ENCODE assay signal across 19 cellular contexts in the genomic region with DNA sequence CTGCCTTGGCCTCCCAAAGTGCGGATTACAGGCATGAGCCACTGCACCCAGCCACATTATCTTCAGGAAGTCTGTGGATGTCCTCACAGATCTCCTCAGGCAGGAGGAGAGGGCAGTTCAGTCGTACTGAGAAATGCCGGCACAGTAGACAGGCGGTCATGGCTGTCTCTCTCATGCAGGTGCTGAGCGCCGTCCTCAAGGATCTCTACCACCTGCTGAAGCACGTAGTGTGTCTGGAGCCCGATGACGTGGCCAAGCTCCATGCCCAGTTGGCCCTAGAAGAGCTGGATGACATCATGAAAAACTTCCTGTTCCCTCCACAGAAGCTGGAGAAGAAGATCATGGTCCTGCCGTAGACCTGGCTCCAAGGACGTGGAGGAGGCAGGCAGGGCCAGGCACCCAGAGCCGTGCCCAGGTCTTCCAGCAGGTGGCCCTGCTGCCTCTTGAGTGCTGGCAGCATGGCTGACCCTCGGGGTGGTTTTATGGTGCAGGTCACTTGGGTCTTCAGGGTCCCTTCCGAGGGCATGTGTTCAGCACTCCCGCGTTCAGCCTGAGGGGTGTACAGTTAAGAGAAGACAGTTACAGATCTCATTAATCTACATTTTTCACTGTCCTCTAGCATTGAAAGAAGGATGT. TPM values are rescaled to one million over a fixed set of nuclear protein-coding genes. Genes with fewer than 3 reads are reported as not detected.
A peak's percentile ranks its signal among the peaks of the same experiment; 100 is the strongest.
DNase-seq lines count a peak whose midpoint lies in the region; ATAC-seq and TF ChIP-seq lines count a peak whose summit lies in the region.
"Had no signal": no experiment of that assay in that cellular context is flagged by ENCODE, and none has a peak within 500 bp of the region (broad histone marks: within the 10 kb centered on the region; RNA-seq: fewer than 3 reads in every experiment).

No MANE protein-coding gene starts in this region.

- H2AFZ ChIP-seq in PC-9 (no peak overlapping the region), MM.1S (ENCODE audit: low read length) (no peak overlapping the region)

- H3K4me1 Mint-ChIP-seq in activated T-cell treated with anti-CD3 and anti-CD28 coated beads, Interleukin-2, amount 50 U/mL, for 4 hours (ENCODE audit: low read depth), result peaks cover under 1% of the 10 kb centered on the region

- H3K36me3 Mint-ChIP-seq in activated T-cell treated with anti-CD3 and anti-CD28 coated beads, Interleukin-2, amount 50 U/mL, for 4 hours (ENCODE audit: insufficient read depth), result peaks cover 11% of the 10 kb centered on the region

- no peak overlapping the region for H3K4me3 Mint-ChIP-seq in activated T-cell treated with anti-CD3 and anti-CD28 coated beads, Interleukin-2, amount 50 U/mL, for 4 hours
- H3K4me3 Mint-ChIP-seq: activated T-helper 1 cell treated with anti-CD3 and anti-CD28 coated beads, Interleukin-12 subunit alpha, Interleukin-12 subunit beta, Interleukin-2, Interleukin-4 antibody, amounts not matched to agents 30 ng/mL and 10 ng/mL and 1 ng/mL, durations not matched to agents 14 hours and 24 hours and 36 hours; stimulated activated effector memory CD8-positive, alpha-beta T cell treated with anti-CD3 and anti-CD28 coated beads, Interleukin-12 subunit alpha, Interleukin-12 subunit beta, amount 100 ng/mL, for 72 hours; type B pancreatic cell had no signal

- H3K9me3 Mint-ChIP-seq in activated T-cell treated with anti-CD3 and anti-CD28 coated beads, Interleukin-2, amount 50 U/mL, for 4 hours, result no peaks in the 10 kb centered on the region
- H3K9me3 Mint-ChIP-seq: activated T-helper 1 cell treated with anti-CD3 and anti-CD28 coated beads, Interleukin-12 subunit alpha, Interleukin-12 subunit beta, Interleukin-2, Interleukin-4 antibody, amounts not matched to agents 30 ng/mL and 10 ng/mL and 1 ng/mL, durations not matched to agents 14 hours and 24 hours and 36 hours; stimulated activated effector memory CD8-positive, alpha-beta T cell treated with anti-CD3 and anti-CD28 coated beads, Interleukin-12 subunit alpha, Interleukin-12 subunit beta, amount 100 ng/mL, for 72 hours; type B pancreatic cell had no signal

- POLR2A ChIA-PET in AG04450 (lab: Yijun Ruan, JAX) (no interaction called here), PC-9 (lab: Charles Lee; ENCODE audit: unreplicated experiment) (no interaction called here)

- H3K27ac ChIP-seq in AG04450 (ENCODE audit: low read depth, low read length), result no peak overlapping the region
- no peak overlapping the region for H3K27ac ChIP-seq in PC-9
- no peak overlapping the region for H3K27ac ChIP-seq in left lung
- H3K27ac ChIP-seq in MM.1S (ENCODE audit: low read length), result no peak overlapping the region
- H3K27ac ChIP-seq: adrenal gland had no signal

- no peak overlapping the region for H3K9ac ChIP-seq in MM.1S (ENCODE audit: low read length)

- H4K20me1 ChIP-seq in PC-9 (ENCODE audit: insufficient read depth), result no peaks in the 10 kb centered on the region
- no peaks in the 10 kb centered on the region for H4K20me1 ChIP-seq in MM.1S (ENCODE audit: insufficient read depth, low read length)

- peaks cover 4% of the 10 kb centered on the region; the same call in 1 of the 2 replicates for H3F3A ChIP-seq in PC-9 (ENCODE audit: insufficient read depth, low read depth)
- no peaks in the 10 kb centered on the region for H3F3A ChIP-seq in MM.1S (ENCODE audit: insufficient read depth, low read length)

- H3K79me2 ChIP-seq in PC-9 (ENCODE audit: low read depth) (no peaks in the 10 kb centered on the region), MM.1S (ENCODE audit: low read length) (no peaks in the 10 kb centered on the region)

- no TSS peak for BruUV-seq in PC-9 (replicated peaks; lab: Mats Ljungman, UMichigan)

- H3K4me2 ChIP-seq in PC-9 (no peak overlapping the region), MM.1S (ENCODE audit: low read depth, low read length) (no peak overlapping the region)

- H3K4me1 ChIP-seq in PC-9 (replicated peaks; ENCODE audit: insufficient read depth), result peaks cover 5% of the 10 kb centered on the region; the same call in 1 of the 2 replicates
- H3K4me1 ChIP-seq in left lung, result peaks cover 0 to under 1% of the 10 kb centered on the region in 2 donors
- H3K4me1 ChIP-seq in MM.1S (ENCODE audit: low read length), result no peaks in the 10 kb centered on the region

- H3K4me3 ChIP-seq in AG04450 (ENCODE audit: low read depth, low read length) (no peak overlapping the region), PC-9 (no peak overlapping the region), left lung (no peak overlapping the region), MM.1S (ENCODE audit: low read length) (no peak overlapping the region)
- H3K4me3 ChIP-seq: adrenal gland had no signal

- DNase-seq in AG04450 (ENCODE audit: low read depth, low spot score), result no peak
- DNase-seq in PC-9, result no peak
- no peak for DNase-seq in left lung
- DNase-seq in MM.1S, result no peak
- no peak for DNase-seq in NCI-H82 treated with DMSO at 0.1 percent for 48 hours (lab: John Stamatoyannopoulos, UW; ENCODE audit: unreplicated experiment)
- DNase-seq in activated T-cell treated with anti-CD3 and anti-CD28 coated beads, Interleukin-2, amount 50 U/mL, for 4 hours, result no peak
- no peak for DNase-seq in stimulated activated CD4-positive, alpha-beta T cell treated with anti-CD3 and anti-CD28 coated beads, Interleukin-4, amount 100 ng/mL, for 4 hours
- DNase-seq: activated CD4-positive, alpha-beta T cell treated with anti-CD3 and anti-CD28 coated beads, Interleukin-2, amount 50 U/mL, for 4 hours; adrenal gland; cerebellar nuclear complex; midbrain; MV-4-11; NCI-H2107; SIG-M5; T1000 had no signal

- no peaks in the 10 kb centered on the region for H3K27me3 Mint-ChIP-seq in activated T-cell treated with anti-CD3 and anti-CD28 coated beads, Interleukin-2, amount 50 U/mL, for 4 hours (ENCODE audit: low read depth)
- H3K27me3 Mint-ChIP-seq: type B pancreatic cell had no signal

- CTCF ChIA-PET in AG04450 (lab: Charles Lee), result no interaction called here
- CTCF ChIA-PET in PC-9 (lab: Charles Lee), result interaction anchor here (0.6 kb wide), 1 partner anchor 126 kb away, joined by 18 read pairs; no protein-coding TSS in a partner anchor

- H3K9me2 ChIP-seq in PC-9 (ENCODE audit: insufficient read depth) (no peaks in the 10 kb centered on the region), MM.1S (replicated peaks; ENCODE audit: insufficient read depth, low read length) (no peaks in the 10 kb centered on the region)

- peak; percentile 49 for ATAC-seq in left lung
- no peak for ATAC-seq in activated T-cell treated with anti-CD3 and anti-CD28 coated beads, Interleukin-2, amount 50 U/mL, for 4 hours
- ATAC-seq: stimulated activated effector memory CD8-positive, alpha-beta T cell treated with anti-CD3 and anti-CD28 coated beads, Interleukin-12 subunit alpha, Interleukin-12 subunit beta, amount 100 ng/mL, for 72 hours had no signal

- TF ChIP-seq CTCF in AG04450 (IDR thresholded peaks at IDR 0.05; ENCODE audit: low read depth, low read length), result 0 out of 2 replicates have a peak, but pooled peaks have one; percentile 5
- TF ChIP-seq CTCF in GM12874 (IDR thresholded peaks at IDR 0.05; ENCODE audit: insufficient read depth, low read depth, low read length), result peak; percentile 25; the same call in 1 of the 2 replicates
- TF ChIP-seq CTCF in PC-9 (conservative IDR thresholded peaks at IDR 0.05), result peak; percentile 27; the same call in 1 of the 2 replicates
- TF ChIP-seq CTCF in left lung (IDR thresholded peaks at IDR 0.05), result no peak
- no peak for TF ChIP-seq CTCF in MM.1S (IDR thresholded peaks at IDR 0.05; ENCODE audit: low read length)

- H3K9me3 ChIP-seq in AG04450 (ENCODE audit: control insufficient read depth, insufficient read depth, low read length) (no peaks in the 10 kb centered on the region), PC-9 (ENCODE audit: insufficient read depth, low read depth) (no peaks in the 10 kb centered on the region), left lung (no peaks in the 10 kb centered on the region), MM.1S (replicated peaks; ENCODE audit: insufficient read depth, low read length) (no peaks in the 10 kb centered on the region)
- H3K9me3 ChIP-seq: adrenal gland had no signal

- H3K27me3 ChIP-seq in AG04450 (ENCODE audit: control insufficient read depth, insufficient read depth, low read length), result no peaks in the 10 kb centered on the region
- no peaks in the 10 kb centered on the region for H3K27me3 ChIP-seq in PC-9 (ENCODE audit: insufficient read depth, low read depth)
- H3K27me3 ChIP-seq in left lung, result no peaks in the 10 kb centered on the region
- no peaks in the 10 kb centered on the region for H3K27me3 ChIP-seq in MM.1S (replicated peaks; ENCODE audit: insufficient read depth, low read length)
- H3K27me3 ChIP-seq: adrenal gland had no signal

- intact Hi-C loops in PC-9 (cut with micrococcal nuclease; ENCODE audit: unreplicated experiment) (no loop called here), left lung (cut with DNase I) (no loop called here)

- H3K36me3 ChIP-seq in PC-9 (ENCODE audit: low read depth) (no peaks in the 10 kb centered on the region), left lung (peaks cover 0 to 25% of the 10 kb centered on the region in 2 donors), MM.1S (replicated peaks; ENCODE audit: insufficient read depth, low read length) (no peaks in the 10 kb centered on the region; the same call in 1 of the 2 replicates)
- H3K36me3 ChIP-seq: adrenal gland had no signal

RNA-seq across cellular contexts. Expression of a gene that starts 22.0 kb away (rescaled TPM):
- 0.62 and 0.92 TPM in 2 replicates for polyA plus RNA-seq in AG04450 (2011; rRNA removed)
- polyA minus RNA-seq in AG04450 (2011; rRNA and poly(A)+ RNA removed), result 0.97 and 1.2 TPM in 2 replicates
- 2.5 and 2.7 TPM in 2 replicates for total RNA-seq in PC-9 (2021)
- total RNA-seq in left lung, result 10 to 100 TPM; 13.3 to 40.2 TPM
- total RNA-seq in activated T-cell treated with anti-CD3 and anti-CD28 coated beads, Interleukin-2, amount 50 U/mL, for 4 hours, result 1 to 10 TPM in 2 of 3 donors, under 1 TPM in 1; 0.58 to 1.7 (median 1.3) TPM

RNA-seq across cellular contexts. Expression of a gene that starts 49.0 kb away (rescaled TPM):
- polyA plus RNA-seq in AG04450 (2011; rRNA removed), result 84.8 and 112 TPM in 2 replicates
- 126 and 158 TPM in 2 replicates for polyA minus RNA-seq in AG04450 (2011; rRNA and poly(A)+ RNA removed)
- total RNA-seq in PC-9 (2021) (126 and 161 TPM in 2 replicates), left lung (10 to 100 TPM; 93.4 to 94.1 TPM)
- total RNA-seq in activated T-cell treated with anti-CD3 and anti-CD28 coated beads, Interleukin-2, amount 50 U/mL, for 4 hours, result 100 to 1,000 TPM; 102 to 126 (median 106) TPM

RNA-seq across cellular contexts. Expression of a gene that starts 49.0 kb away (rescaled TPM):
- 54.2 and 54.3 TPM in 2 replicates for polyA plus RNA-seq in AG04450 (2011; rRNA removed)
- polyA minus RNA-seq in AG04450 (2011; rRNA and poly(A)+ RNA removed), result 69.9 and 104 TPM in 2 replicates
- 42.1 and 45.9 TPM in 2 replicates for total RNA-seq in PC-9 (2021)
- total RNA-seq in left lung, result 10 to 100 TPM; 24.7 to 45.5 TPM
- 100 to 1,000 TPM; 186 to 204 (median 197) TPM for total RNA-seq in activated T-cell treated with anti-CD3 and anti-CD28 coated beads, Interleukin-2, amount 50 U/mL, for 4 hours

Comparison
In these comparisons a context has a peak if more than half of its experiments do, and no peak if none do; other contexts are left out.
1. CTCF ChIP-seq: peak in AG04450 (single experiment), GM12874 (single experiment) and PC-9 (single experiment); none in left lung (0 of 2) and MM.1S (single experiment).